In the genomic region with DNA sequence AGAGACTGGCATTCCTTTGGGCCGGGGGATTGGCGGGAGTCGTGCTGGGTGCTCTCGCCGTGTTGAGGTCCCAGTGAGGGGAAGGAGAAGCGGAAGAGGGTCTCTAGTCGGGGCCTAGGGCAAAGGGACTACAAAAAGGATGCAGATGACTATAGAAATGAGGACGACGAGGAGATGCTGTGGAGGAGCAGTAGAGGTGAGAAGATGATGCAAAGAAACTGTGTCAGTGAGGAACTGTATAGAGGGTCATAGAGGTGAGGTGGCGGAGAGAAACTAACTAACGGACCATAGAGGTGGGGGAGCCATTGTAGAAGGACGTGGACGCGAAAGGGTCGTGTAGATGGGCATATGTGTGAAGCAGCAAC, we compare ENCODE assay signal across 8 cellular contexts. TPM values are rescaled to one million over a fixed set of nuclear protein-coding genes. Genes with fewer than 3 reads are reported as not detected.
A peak's percentile ranks its signal among the peaks of the same experiment; 100 is the strongest.
DNase-seq lines count a peak whose midpoint lies in the region; ATAC-seq and TF ChIP-seq lines count a peak whose summit lies in the region.

No MANE protein-coding gene starts in this region.

- H3K4me1 ChIP-seq in GM23248 (ENCODE audit: insufficient read depth) (peaks cover 15% of the 10 kb centered on the region; the same call in 1 of the 2 replicates), gastroesophageal sphincter (peaks cover 0 to 49% (median 19%) of the 10 kb centered on the region in 3 donors)

- H3K27ac Mint-ChIP-seq in stimulated activated effector memory CD8-positive, alpha-beta T cell treated with anti-CD3 and anti-CD28 coated beads, Interleukin-12 subunit alpha, Interleukin-12 subunit beta, amount 100 ng/mL, for 72 hours, result peak overlapping the region; percentile 97

- no peak for TF ChIP-seq EP300 in gastroesophageal sphincter (IDR thresholded peaks at IDR 0.05)

- H4K20me1 ChIP-seq in GM23248 (ENCODE audit: insufficient read depth), result no peaks in the 10 kb centered on the region

- no peak for TF ChIP-seq POLR2A in gastroesophageal sphincter (IDR thresholded peaks at IDR 0.05)

- peaks cover 60% of the 10 kb centered on the region for H3K36me3 Mint-ChIP-seq in stimulated activated effector memory CD8-positive, alpha-beta T cell treated with anti-CD3 and anti-CD28 coated beads, Interleukin-12 subunit alpha, Interleukin-12 subunit beta, amount 100 ng/mL, for 72 hours

- H3K79me2 ChIP-seq in GM23248 (ENCODE audit: insufficient read depth), result peaks cover 60% of the 10 kb centered on the region

- H3K9ac ChIP-seq in GM23248, result peak overlapping the region; percentile 85

- H3K4me3 Mint-ChIP-seq in stimulated activated effector memory CD8-positive, alpha-beta T cell treated with anti-CD3 and anti-CD28 coated beads, Interleukin-12 subunit alpha, Interleukin-12 subunit beta, amount 100 ng/mL, for 72 hours, result peak overlapping the region; percentile 99

- peak; percentile 20 for ATAC-seq in SK-N-SH treated with all-trans-retinoic acid at 6 μM for 48 hours
- no peak for ATAC-seq in gastroesophageal sphincter
- peak; percentile 3 for ATAC-seq in stimulated activated effector memory CD8-positive, alpha-beta T cell treated with anti-CD3 and anti-CD28 coated beads, Interleukin-12 subunit alpha, Interleukin-12 subunit beta, amount 100 ng/mL, for 72 hours
- no peak for ATAC-seq in GM21528 (IDR thresholded peaks at IDR 0.05; ENCODE audit: low FRiP score, unreplicated experiment)
- no peak for ATAC-seq in HG03439 (IDR thresholded peaks at IDR 0.05; ENCODE audit: unreplicated experiment)

- H3K4me3 ChIP-seq in GM23248, result peak overlapping the region; percentile 98
- H3K4me3 ChIP-seq in gastroesophageal sphincter, result peak overlapping the region; percentile 86 to 94

- TF ChIP-seq CTCF in gastroesophageal sphincter (IDR thresholded peaks at IDR 0.05), result no peak

- DNase-seq in GM23248, result no peak
- DNase-seq in stimulated activated effector memory CD8-positive, alpha-beta T cell treated with anti-CD3 and anti-CD28 coated beads, Interleukin-12 subunit alpha, Interleukin-12 subunit beta, amount 100 ng/mL, for 72 hours (ENCODE audit: low spot score in 2 of 2), result no peak
- DNase-seq in AG08396 (ENCODE audit: low spot score), result no peak
- DNase-seq in NCI-H526 (lab: John Stamatoyannopoulos, UW), result no peak

- WGBS in GM23248 (ENCODE audit: low coverage in 1 of 2, low lambda C conversion rate in 2 of 2, missing lambda C conversion rate in 2 of 2), 2 experiments, result 0 to 1% methylated on average over 14 to 15 of the region's 15 CpGs
- WGBS in gastroesophageal sphincter (ENCODE audit: low coverage in 1 of 2), 2 donors, result 1% methylated on average over 15 of the region's 15 CpGs

- H3K4me1 Mint-ChIP-seq in stimulated activated effector memory CD8-positive, alpha-beta T cell treated with anti-CD3 and anti-CD28 coated beads, Interleukin-12 subunit alpha, Interleukin-12 subunit beta, amount 100 ng/mL, for 72 hours, result peaks cover 53% of the 10 kb centered on the region

- peaks cover 15% of the 10 kb centered on the region; the same call in 1 of the 2 replicates for H3K36me3 ChIP-seq in GM23248 (ENCODE audit: low read depth)
- peaks cover 0 to 67% of the 10 kb centered on the region in 2 donors for H3K36me3 ChIP-seq in gastroesophageal sphincter

- no peaks in the 10 kb centered on the region for H3F3A ChIP-seq in GM23248 (ENCODE audit: insufficient read depth)

- H3K27ac ChIP-seq in GM23248 (peak overlapping the region; percentile 43), gastroesophageal sphincter (peak overlapping the region in 3 of 4 donors; percentile 81 to 90 (median 87))

- H3K9me3 ChIP-seq in GM23248 (ENCODE audit: low read depth) (no peaks in the 10 kb centered on the region), gastroesophageal sphincter (no peaks in the 10 kb centered on the region)

- no peaks in the 10 kb centered on the region for H3K9me3 Mint-ChIP-seq in stimulated activated effector memory CD8-positive, alpha-beta T cell treated with anti-CD3 and anti-CD28 coated beads, Interleukin-12 subunit alpha, Interleukin-12 subunit beta, amount 100 ng/mL, for 72 hours

- in situ Hi-C loops in GM23248 (cut with MboI), result no loop called here

- H3K9me2 ChIP-seq in GM23248 (ENCODE audit: insufficient read depth), result no peaks in the 10 kb centered on the region

- H2AFZ ChIP-seq in GM23248, result peak overlapping the region; percentile 99

- H3K27me3 ChIP-seq in GM23248 (replicated peaks; ENCODE audit: insufficient read depth) (no peaks in the 10 kb centered on the region), gastroesophageal sphincter (no peaks in the 10 kb centered on the region)

- peak overlapping the region; percentile 87 for H3K4me2 ChIP-seq in GM23248 (ENCODE audit: unreplicated experiment)

TF ChIP-seq in SK-N-SH treated with all-trans-retinoic acid at 6 μM for 48 hours, 23 proteins besides CTCF, POLR2A, EP300 and RAD21:
- TF ChIP-seq RARB (CRISPR knock-in tag; IDR thresholded peaks at IDR 0.05) (no peak), CSDC2 (CRISPR knock-in tag; IDR thresholded peaks at IDR 0.05) (no peak), SNAI2 (CRISPR knock-in tag; IDR thresholded peaks at IDR 0.05) (no peak), ESRRG (CRISPR knock-in tag; IDR thresholded peaks at IDR 0.05) (no peak), ZNF70 (CRISPR knock-in tag; IDR thresholded peaks at IDR 0.05) (no peak), CREB5 (CRISPR knock-in tag; IDR thresholded peaks at IDR 0.05; ENCODE audit: low read depth) (no peak)

RNA-seq across cellular contexts. Expression of gene TWNK, which starts 0.3 kb away (rescaled TPM):
- 3.4 and 4.4 TPM in 2 replicates for total RNA-seq in GM23248 (2014; rRNA removed; shearing (Covaris generic))
- 3.6 and 4.4 TPM in 2 replicates for polyA plus RNA-seq in GM23248 (2016; fragmentation: Nextera tagmentation; extraction: Ambion mirVana)
- total RNA-seq in gastroesophageal sphincter, result 10 to 100 TPM in 1 of 4 donors, 1 to 10 TPM in 3; 8.3 to 10.8 (median 8.9) TPM

RNA-seq across cellular contexts. Expression of gene MRPL43, which starts 0.4 kb away (rescaled TPM):
- total RNA-seq in GM23248 (2014; rRNA removed; shearing (Covaris generic)), result 83.5 and 94.1 TPM in 2 replicates
- polyA plus RNA-seq in GM23248 (2016; fragmentation: Nextera tagmentation; extraction: Ambion mirVana), result 145 and 148 TPM in 2 replicates
- total RNA-seq in gastroesophageal sphincter, result 10 to 100 TPM; 58.0 to 93.8 (median 80.7) TPM

RNA-seq across cellular contexts. Expression of gene LZTS2, which starts 11.9 kb away (rescaled TPM):
- 95.2 and 113 TPM in 2 replicates for total RNA-seq in GM23248 (2014; rRNA removed; shearing (Covaris generic))
- polyA plus RNA-seq in GM23248 (2016; fragmentation: Nextera tagmentation; extraction: Ambion mirVana), result 51.1 and 54.8 TPM in 2 replicates
- total RNA-seq in gastroesophageal sphincter, result 100 to 1,000 TPM; 134 to 181 (median 141) TPM

RNA-seq across cellular contexts. Expression of gene SEMA4G, which starts 18.4 kb away (rescaled TPM):
- total RNA-seq in GM23248 (2014; rRNA removed; shearing (Covaris generic)), result 0.11 TPM in 1 of 2 replicates, not detected in the other
- 0.44 and 1.1 TPM in 2 replicates for polyA plus RNA-seq in GM23248 (2016; fragmentation: Nextera tagmentation; extraction: Ambion mirVana)
- total RNA-seq in gastroesophageal sphincter, result 1 to 10 TPM; 1.9 to 2.7 (median 2.1) TPM

RNA-seq across cellular contexts. Expression of gene PDZD7, which starts 43.3 kb away (rescaled TPM):
- total RNA-seq in GM23248 (2014; rRNA removed; shearing (Covaris generic)), result 0.54 TPM in 1 of 2 replicates, not detected in the other
- 1.1 and 1.8 TPM in 2 replicates for polyA plus RNA-seq in GM23248 (2016; fragmentation: Nextera tagmentation; extraction: Ambion mirVana)
- total RNA-seq in gastroesophageal sphincter, result under 1 TPM in 3 of 4 donors, not detected in 1; 0.31 to 0.54 (median 0.39) TPM

Comparison
In these comparisons a context has a peak if more than half of its experiments do, and no peak if none do; other contexts are left out.
1. ATAC-seq: peak in SK-N-SH treated with all-trans-retinoic acid at 6 μM for 48 hours (single experiment) and stimulated activated effector memory CD8-positive, alpha-beta T cell treated with anti-CD3 and anti-CD28 coated beads, Interleukin-12 subunit alpha, Interleukin-12 subunit beta, amount 100 ng/mL, for 72 hours (single experiment); none in gastroesophageal sphincter (single experiment), GM21528 (single experiment) and HG03439 (single experiment).